ENCODE assay signal across 20 cellular contexts in genomic region chr10:113692271-113692670, GRCh38. TPM values are rescaled to one million over a fixed set of nuclear protein-coding genes. Genes with fewer than 3 reads are reported as not detected.
DNase-seq lines count a peak whose midpoint lies in the region; ATAC-seq and TF ChIP-seq lines count a peak whose summit lies in the region.
"Had no signal": no experiment of that assay in that cellular context is flagged by ENCODE, and none has a peak within 500 bp of the region (broad histone marks: within the 10 kb centered on the region; RNA-seq: fewer than 3 reads in every experiment).

No MANE protein-coding gene starts in this region.

- no peaks in the 10 kb centered on the region for H3K4me1 ChIP-seq in mesendoderm (ENCODE audit: control insufficient read depth, low read depth, low read length)
- H3K4me1 ChIP-seq in left lung = no peaks in the 10 kb centered on the region
- H3K4me1 ChIP-seq: Caco-2, HAP-1 had no signal

- H3K27me3 ChIP-seq in mesendoderm (ENCODE audit: insufficient read depth, low read length, poor library complexity) (no peaks in the 10 kb centered on the region), left lung (no peaks in the 10 kb centered on the region)

- no peak overlapping the region for H2BK120ac ChIP-seq in mesendoderm (ENCODE audit: low read depth, low read length)

- H3K4me2 ChIP-seq in mesendoderm (ENCODE audit: low read length) = no peak overlapping the region

- intact Hi-C loops in left lung (cut with DNase I) = no loop called here

- H3K56ac ChIP-seq in mesendoderm (ENCODE audit: low read length) = no peak overlapping the region

- no peak overlapping the region for H3K9ac ChIP-seq in mesendoderm (ENCODE audit: low read length)

- no peak overlapping the region for H2AK5ac ChIP-seq in mesendoderm (ENCODE audit: low read length)

- WGBS in mesendoderm (ENCODE audit: extremely low coverage, insufficient coverage, low lambda C conversion rate) = no CpG with 5 or more reads among the region's 6 CpGs

- H3K36me3 ChIP-seq in mesendoderm (ENCODE audit: control insufficient read depth, insufficient read depth, low read length) = no peaks in the 10 kb centered on the region
- H3K36me3 ChIP-seq in left lung = peaks cover 0 to 28% of the 10 kb centered on the region in 2 donors
- H3K36me3 ChIP-seq: HAP-1 had no signal

- no peaks in the 10 kb centered on the region for H3K79me2 ChIP-seq in mesendoderm (ENCODE audit: control insufficient read depth, insufficient read depth, low read length)

- no peak overlapping the region for H3K18ac ChIP-seq in mesendoderm (ENCODE audit: low read length)

- no peak overlapping the region for H4K8ac ChIP-seq in mesendoderm (ENCODE audit: low read depth, low read length)

- H3K4ac ChIP-seq in mesendoderm (ENCODE audit: low read depth, low read length) = no peak overlapping the region

- H3K4me3 ChIP-seq in epithelial cell of esophagus (ENCODE audit: low read length) = no peak overlapping the region
- H3K4me3 ChIP-seq in mesendoderm (ENCODE audit: low read length) = no peak overlapping the region
- H3K4me3 ChIP-seq in left lung = no peak overlapping the region
- H3K4me3 ChIP-seq: GM12878, HAP-1 had no signal

- H3K9me3 ChIP-seq in left lung = peaks cover 0 to 30% of the 10 kb centered on the region in 2 donors

- no peak overlapping the region for H3K23ac ChIP-seq in mesendoderm (ENCODE audit: low read length)

- DNase-seq in ELF-1 (ENCODE audit: low read depth, low spot score) (peak; percentile 79), epithelial cell of esophagus (ENCODE audit: low read depth) (peak; percentile 11), mesendoderm (peak; percentile 46), medulla oblongata (ENCODE audit: extremely low spot score) (no peak), left lung (no peak)
- DNase-seq: Caco-2; CD4-positive, CD25-positive, alpha-beta regulatory T cell; CD8-positive, alpha-beta T cell; DMS153; DND-41; GDM1; GOT3; HFFc6 had no signal

- H4K5ac ChIP-seq in mesendoderm (ENCODE audit: low read length) = no peak overlapping the region

- no peak overlapping the region for H3K27ac ChIP-seq in mesendoderm (ENCODE audit: low read depth, low read length)
- H3K27ac ChIP-seq in left lung = no peak overlapping the region
- H3K27ac ChIP-seq: C4-2B had no signal

- no peak overlapping the region for H2BK5ac ChIP-seq in mesendoderm (ENCODE audit: low read length)

- TF ChIP-seq CTCF in epithelial cell of esophagus (IDR thresholded peaks at IDR 0.05; ENCODE audit: insufficient read depth, low read depth, low read length, missing control alignments) (no peak), left lung (IDR thresholded peaks at IDR 0.05) (no peak)

- ATAC-seq in left lung = no peak
- no peak for ATAC-seq in GM21723 (IDR thresholded peaks at IDR 0.05; ENCODE audit: unreplicated experiment)
- ATAC-seq: CD8-positive, alpha-beta T cell; GM12878 had no signal

- H2BK15ac ChIP-seq in mesendoderm (replicated peaks; ENCODE audit: low read depth) = no peak overlapping the region

- H3K79me1 ChIP-seq in mesendoderm (ENCODE audit: low read length) = no peaks in the 10 kb centered on the region

RNA-seq across cellular contexts. Expression of gene CASP7, which starts 12.6 kb away (rescaled TPM):
- 2.7 TPM for polyA plus RNA-seq in mesendoderm (2013, experiment 1 of 2)
- polyA plus RNA-seq in mesendoderm (2013, experiment 2 of 2) = 2.8 TPM
- 10 to 100 TPM; 34.0 to 39.1 TPM for total RNA-seq in left lung

RNA-seq across cellular contexts. Expression of gene NRAP, which starts 28.4 kb away (rescaled TPM):
- 0.01 TPM for polyA plus RNA-seq in mesendoderm (2013, experiment 1 of 2)
- polyA plus RNA-seq in mesendoderm (2013, experiment 2 of 2) = under 0.01 TPM
- total RNA-seq in left lung = under 1 TPM; 0.09 to 0.26 TPM
- total RNA-seq: A172; CD4-positive, CD25-positive, alpha-beta regulatory T cell; CD8-positive, alpha-beta T cell; GM12878; HFFc6 had no signal
- polyA plus RNA-seq: BJ; CD4-positive, CD25-positive, alpha-beta regulatory T cell; GM12878 had no signal

RNA-seq across cellular contexts. Expression of gene PLEKHS1, which starts 59.2 kb away (rescaled TPM):
- 0.01 TPM for polyA plus RNA-seq in mesendoderm (2013, experiment 1 of 2)
- 0.01 TPM for polyA plus RNA-seq in mesendoderm (2013, experiment 2 of 2)
- total RNA-seq in left lung = 1 to 10 TPM in 1 of 2 donors, not detected in 1; 4.7 TPM
- total RNA-seq: A172; A673; Caco-2; CD8-positive, alpha-beta T cell; GM12878 had no signal
- polyA plus RNA-seq: BJ; CD4-positive, CD25-positive, alpha-beta regulatory T cell had no signal

Comparison
In these comparisons a context has a peak if more than half of its experiments do, and no peak if none do; other contexts are left out.
1. DNase-seq: peak in ELF-1 (single experiment), epithelial cell of esophagus (single experiment) and mesendoderm (single experiment); none in medulla oblongata (single experiment) and left lung (0 of 2).